19 cellular contexts compared by ENCODE assay signal in the genomic region with DNA sequence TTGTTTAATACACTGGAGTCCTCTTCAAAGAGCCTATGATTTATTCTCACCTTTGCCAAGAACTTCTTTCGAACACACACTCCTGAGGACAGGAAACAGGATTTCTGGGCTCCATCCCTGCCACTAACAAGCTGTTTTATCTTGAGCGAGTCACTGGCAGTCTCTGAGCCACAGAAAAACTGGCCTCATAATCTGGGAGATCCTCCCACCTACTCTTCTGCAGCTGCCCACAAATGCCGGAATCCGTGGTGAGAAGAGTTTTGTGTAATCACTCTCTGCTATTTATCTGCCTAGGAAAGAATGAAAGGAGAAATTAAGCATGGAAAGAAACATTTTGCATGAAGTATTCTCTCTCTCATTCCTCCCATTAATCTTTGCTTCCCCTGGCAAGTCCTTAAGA.
"Had no signal": no experiment of that assay in that cellular context is flagged by ENCODE, and none has a peak within 500 bp of the region (broad histone marks: within the 10 kb centered on the region; RNA-seq: fewer than 3 reads in every experiment).

No MANE protein-coding gene starts in this region.

- H3K27ac ChIP-seq: coronary artery, esophagus muscularis mucosa, gastrocnemius medialis, left ventricle myocardium inferior, sigmoid colon, spleen, thyroid gland had no signal

- H3K27me3 Mint-ChIP-seq: activated naive CD8-positive, alpha-beta T cell treated with anti-CD3 and anti-CD28 coated beads, Interleukin-2, amount 10 ng/mL, durations not matched to agents 7 days and 5 days had no signal

- H3K4me3 Mint-ChIP-seq: activated naive CD4-positive, alpha-beta T cell treated with anti-CD3 and anti-CD28 coated beads for 36 hours; activated naive CD8-positive, alpha-beta T cell treated with anti-CD3 and anti-CD28 coated beads, Interleukin-2, amount 10 ng/mL, durations not matched to agents 7 days and 5 days; nephron progenitor cell; WTC11 had no signal

- DNase-seq: activated naive CD4-positive, alpha-beta T cell treated with anti-CD3 and anti-CD28 coated beads for 36 hours; activated naive CD8-positive, alpha-beta T cell treated with anti-CD3 and anti-CD28 coated beads, Interleukin-2, amount 10 ng/mL, durations not matched to agents 7 days and 5 days; activated T-cell treated with anti-CD3 and anti-CD28 coated beads, Interleukin-2, amount 50 U/mL, for 48 hours; amniotic stem cell; hippocampal formation; left ventricle myocardium inferior; posterior cingulate gyrus; sigmoid colon; spleen; stimulated activated CD4-positive, alpha-beta T cell treated with anti-CD3 and anti-CD28 coated beads, Interleukin-4, amount 100 ng/mL, for 1 hour; stimulated activated naive CD8-positive, alpha-beta T cell treated with anti-CD3 and anti-CD28 coated beads, Interleukin-15, Interleukin-2, amounts not matched to agents 100 U/mL and 50 U/mL, for 24 hours; T1000; thyroid gland had no signal

- FAIRE-seq: bronchial epithelial cell had no signal

- H3K4me1 Mint-ChIP-seq: activated naive CD8-positive, alpha-beta T cell treated with anti-CD3 and anti-CD28 coated beads, Interleukin-2, amount 10 ng/mL, durations not matched to agents 7 days and 5 days had no signal

- H3K36me3 Mint-ChIP-seq: activated naive CD8-positive, alpha-beta T cell treated with anti-CD3 and anti-CD28 coated beads, Interleukin-2, amount 10 ng/mL, durations not matched to agents 7 days and 5 days; WTC11 had no signal

- H3K4me1 ChIP-seq: gastrocnemius medialis, left ventricle myocardium inferior, sigmoid colon, spleen had no signal

- H3K4me3 ChIP-seq: coronary artery, esophagus muscularis mucosa, gastrocnemius medialis, left ventricle myocardium inferior, sigmoid colon, spleen, thyroid gland had no signal

- H3K27me3 ChIP-seq: gastrocnemius medialis, sigmoid colon, thyroid gland had no signal

- H3K36me3 ChIP-seq: esophagus muscularis mucosa, gastrocnemius medialis, left ventricle myocardium inferior, sigmoid colon, spleen, thyroid gland had no signal

- ATAC-seq: stimulated activated naive CD8-positive, alpha-beta T cell treated with anti-CD3 and anti-CD28 coated beads, Interleukin-15, Interleukin-2, amounts not matched to agents 100 U/mL and 50 U/mL, for 24 hours had no signal

- H3K9me3 Mint-ChIP-seq: activated naive CD4-positive, alpha-beta T cell treated with anti-CD3 and anti-CD28 coated beads for 36 hours; activated naive CD8-positive, alpha-beta T cell treated with anti-CD3 and anti-CD28 coated beads, Interleukin-2, amount 10 ng/mL, durations not matched to agents 7 days and 5 days; nephron progenitor cell; WTC11 had no signal

- H3K27ac Mint-ChIP-seq: activated naive CD4-positive, alpha-beta T cell treated with anti-CD3 and anti-CD28 coated beads for 36 hours; activated naive CD8-positive, alpha-beta T cell treated with anti-CD3 and anti-CD28 coated beads, Interleukin-2, amount 10 ng/mL, durations not matched to agents 7 days and 5 days; nephron progenitor cell; WTC11 had no signal

- H3K9me3 ChIP-seq: esophagus muscularis mucosa, gastrocnemius medialis, left ventricle myocardium inferior, sigmoid colon, spleen, thyroid gland had no signal
